Comparison of ENCODE assay signal across 29 cellular contexts in the genomic region with DNA sequence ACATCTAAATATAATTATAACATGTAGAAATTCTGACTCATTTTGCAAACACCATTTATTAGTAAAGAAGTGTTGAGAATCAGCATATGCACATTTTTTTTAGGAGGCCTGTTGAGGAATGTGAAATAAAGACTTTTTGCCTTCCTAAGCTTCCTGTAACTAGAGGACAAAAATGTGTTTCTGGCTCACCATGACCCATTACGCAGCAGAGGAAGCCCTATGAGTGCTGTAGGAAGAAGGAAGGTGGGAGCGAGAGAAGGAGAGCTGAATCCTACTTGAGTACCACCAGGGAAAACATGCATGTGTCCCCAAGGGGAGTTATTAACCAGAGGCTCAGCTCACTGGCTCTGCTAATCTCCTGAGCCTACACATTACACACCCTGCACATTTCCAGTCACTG.
DNase-seq lines count a peak whose midpoint lies in the region; ATAC-seq and TF ChIP-seq lines count a peak whose summit lies in the region.
"Had no signal": no experiment of that assay in that cellular context is flagged by ENCODE, and none has a peak within 500 bp of the region (broad histone marks: within the 10 kb centered on the region; RNA-seq: fewer than 3 reads in every experiment).

No MANE protein-coding gene starts in this region.

- H3K36me3 ChIP-seq in WERI-Rb-1: no peaks in the 10 kb centered on the region
- H3K36me3 ChIP-seq: BE2C, left lung had no signal

- intact Hi-C loops in MCF 10A (cut with micrococcal nuclease): no loop called here

- H3K9me3 Mint-ChIP-seq in progenitor cell of endocrine pancreas (ENCODE audit: low read depth): no peaks in the 10 kb centered on the region
- H3K9me3 Mint-ChIP-seq in MCF 10A (ENCODE audit: unreplicated experiment): no peaks in the 10 kb centered on the region
- H3K9me3 Mint-ChIP-seq: activated CD4-positive, alpha-beta memory T cell treated with anti-CD3 and anti-CD28 coated beads, Interleukin-2, amount 10 ng/mL, durations not matched to agents 7 days and 5 days; activated naive CD4-positive, alpha-beta T cell treated with anti-CD3 and anti-CD28 coated beads, Interleukin-2, amount 10 ng/mL, durations not matched to agents 7 days and 5 days had no signal

- H3K9me3 ChIP-seq in WERI-Rb-1 (ENCODE audit: severe bottlenecking): no peaks in the 10 kb centered on the region
- H3K9me3 ChIP-seq: BE2C, left lung had no signal

- no TSS peak for BruUV-seq in MCF 10A (replicated peaks; lab: Mats Ljungman, UMichigan)

- H3K4me3 Mint-ChIP-seq in progenitor cell of endocrine pancreas (ENCODE audit: low read depth) (no peak overlapping the region), MCF 10A (ENCODE audit: unreplicated experiment) (no peak overlapping the region)
- H3K4me3 Mint-ChIP-seq: activated CD4-positive, alpha-beta memory T cell treated with anti-CD3 and anti-CD28 coated beads, Interleukin-2, amount 10 ng/mL, durations not matched to agents 7 days and 5 days; activated naive CD4-positive, alpha-beta T cell treated with anti-CD3 and anti-CD28 coated beads, Interleukin-2, amount 10 ng/mL, durations not matched to agents 7 days and 5 days; CD8-positive, alpha-beta memory T cell; naive B cell; stimulated activated naive B cell treated with anti-CD40 and anti-IgM and Interleukin-4, amounts not matched to agents 10 μg/mL and 1 μg/mL and 100 μg/mL, for 72 hours had no signal

- TF ChIP-seq CTCF in WERI-Rb-1 (IDR thresholded peaks at IDR 0.05; ENCODE audit: low read depth, low read length): no peak
- no peak for TF ChIP-seq CTCF in progenitor cell of endocrine pancreas (IDR thresholded peaks at IDR 0.05; ENCODE audit: unreplicated experiment)
- TF ChIP-seq CTCF in MCF 10A (IDR thresholded peaks at IDR 0.05; ENCODE audit: unreplicated experiment): no peak

- H3K27me3 Mint-ChIP-seq in progenitor cell of endocrine pancreas (peaks cover 3% of the 10 kb centered on the region), MCF 10A (ENCODE audit: insufficient read depth, unreplicated experiment) (no peaks in the 10 kb centered on the region)
- H3K27me3 Mint-ChIP-seq: activated CD4-positive, alpha-beta memory T cell treated with anti-CD3 and anti-CD28 coated beads, Interleukin-2, amount 10 ng/mL, durations not matched to agents 7 days and 5 days; activated naive CD4-positive, alpha-beta T cell treated with anti-CD3 and anti-CD28 coated beads, Interleukin-2, amount 10 ng/mL, durations not matched to agents 7 days and 5 days; stimulated activated naive B cell treated with anti-CD40 and anti-IgM and Interleukin-4, amounts not matched to agents 10 μg/mL and 1 μg/mL and 100 μg/mL, for 72 hours had no signal

- DNase-seq in D341Med (ENCODE audit: low spot score) (peak; percentile 67), WERI-Rb-1 (peak; percentile 24), lung microvascular endothelial cell (ENCODE audit: low read depth in 2 of 2) (peak; percentile 24 to 45), progenitor cell of endocrine pancreas (ENCODE audit: low spot score, unreplicated experiment) (no peak), MCF 10A (ENCODE audit: unreplicated experiment) (no peak)
- DNase-seq: activated CD4-positive, alpha-beta memory T cell treated with anti-CD3 and anti-CD28 coated beads, Interleukin-2, amount 10 ng/mL, durations not matched to agents 7 days and 5 days; activated CD4-positive, alpha-beta T cell treated with anti-CD3 and anti-CD28 coated beads for 1 hour; activated naive CD4-positive, alpha-beta T cell treated with anti-CD3 and anti-CD28 coated beads, Interleukin-2, amount 10 ng/mL, durations not matched to agents 7 days and 5 days; amniotic stem cell; BE2C; CD8-positive, alpha-beta memory T cell; DMS 273 treated with DMSO at 0.1 percent for 48 hours; effector CD4-positive, alpha-beta T cell; H7; Karpas-422; left lung; naive B cell; NCI-H1417 treated with DMSO at 0.1 percent for 48 hours; NCI-H345; NCI-H69; occipital lobe; SHP77; stimulated activated naive B cell treated with anti-CD40 and anti-IgM and Interleukin-4, amounts not matched to agents 10 μg/mL and 1 μg/mL and 100 μg/mL, for 72 hours; substantia nigra had no signal

- peaks cover 55% of the 10 kb centered on the region for H3K4me1 Mint-ChIP-seq in progenitor cell of endocrine pancreas (ENCODE audit: low read depth)
- H3K4me1 Mint-ChIP-seq in MCF 10A (ENCODE audit: insufficient read depth, unreplicated experiment): no peaks in the 10 kb centered on the region
- H3K4me1 Mint-ChIP-seq: activated CD4-positive, alpha-beta memory T cell treated with anti-CD3 and anti-CD28 coated beads, Interleukin-2, amount 10 ng/mL, durations not matched to agents 7 days and 5 days; activated naive CD4-positive, alpha-beta T cell treated with anti-CD3 and anti-CD28 coated beads, Interleukin-2, amount 10 ng/mL, durations not matched to agents 7 days and 5 days; CD8-positive, alpha-beta memory T cell had no signal

- CTCF ChIA-PET in MCF 10A (lab: Yijun Ruan, JAX): interaction anchor here (1.2 to 1.5 kb wide), 2 partner anchors 9 to 662 kb away, joined by 3 to 13 read pairs; no protein-coding TSS in a partner anchor

- H3K27ac ChIP-seq in WERI-Rb-1: no peak overlapping the region
- H3K27ac ChIP-seq: left lung had no signal

- POLR2A ChIA-PET in MCF 10A (lab: Yijun Ruan, JAX): interaction anchor here (1.0 to 2.5 kb wide), 2 partner anchors 7 to 661 kb away, joined by 3 to 8 read pairs; no protein-coding TSS in a partner anchor

- H3K27me3 ChIP-seq in WERI-Rb-1 (ENCODE audit: insufficient read depth, low read depth, severe bottlenecking): no peaks in the 10 kb centered on the region
- H3K27me3 ChIP-seq: left lung had no signal

- H3K27ac Mint-ChIP-seq in progenitor cell of endocrine pancreas (peak overlapping the region; percentile 51), MCF 10A (ENCODE audit: low read depth, unreplicated experiment) (no peak overlapping the region)
- H3K27ac Mint-ChIP-seq: activated CD4-positive, alpha-beta memory T cell treated with anti-CD3 and anti-CD28 coated beads, Interleukin-2, amount 10 ng/mL, durations not matched to agents 7 days and 5 days; activated naive CD4-positive, alpha-beta T cell treated with anti-CD3 and anti-CD28 coated beads, Interleukin-2, amount 10 ng/mL, durations not matched to agents 7 days and 5 days; CD8-positive, alpha-beta memory T cell; naive B cell; stimulated activated naive B cell treated with anti-CD40 and anti-IgM and Interleukin-4, amounts not matched to agents 10 μg/mL and 1 μg/mL and 100 μg/mL, for 72 hours had no signal

- ATAC-seq in GM21786 (IDR thresholded peaks at IDR 0.05; ENCODE audit: unreplicated experiment): no peak
- ATAC-seq in GM18498 (IDR thresholded peaks at IDR 0.05; ENCODE audit: unreplicated experiment): no peak
- ATAC-seq: GM12878, HepG2, left lung, Panc1 had no signal

- H3K36me3 Mint-ChIP-seq in progenitor cell of endocrine pancreas (ENCODE audit: insufficient read depth) (no peaks in the 10 kb centered on the region), MCF 10A (ENCODE audit: insufficient read depth, unreplicated experiment) (no peaks in the 10 kb centered on the region)
- H3K36me3 Mint-ChIP-seq: activated naive CD4-positive, alpha-beta T cell treated with anti-CD3 and anti-CD28 coated beads, Interleukin-2, amount 10 ng/mL, durations not matched to agents 7 days and 5 days; CD8-positive, alpha-beta memory T cell; naive B cell; stimulated activated naive B cell treated with anti-CD40 and anti-IgM and Interleukin-4, amounts not matched to agents 10 μg/mL and 1 μg/mL and 100 μg/mL, for 72 hours had no signal

- peak overlapping the region; percentile 26 for H3K4me3 ChIP-seq in WERI-Rb-1 (ENCODE audit: low read depth, low read length)
- H3K4me3 ChIP-seq: GM12878, left lung had no signal

Comparison
In these comparisons a context has a peak if more than half of its experiments do, and no peak if none do; other contexts are left out.
1. DNase-seq: peak in D341Med (single experiment), WERI-Rb-1 (single experiment) and lung microvascular endothelial cell (2 of 2); none in progenitor cell of endocrine pancreas (single experiment) and MCF 10A (single experiment).